ENCODE assay signal across 1 cellular context in the genomic region with DNA sequence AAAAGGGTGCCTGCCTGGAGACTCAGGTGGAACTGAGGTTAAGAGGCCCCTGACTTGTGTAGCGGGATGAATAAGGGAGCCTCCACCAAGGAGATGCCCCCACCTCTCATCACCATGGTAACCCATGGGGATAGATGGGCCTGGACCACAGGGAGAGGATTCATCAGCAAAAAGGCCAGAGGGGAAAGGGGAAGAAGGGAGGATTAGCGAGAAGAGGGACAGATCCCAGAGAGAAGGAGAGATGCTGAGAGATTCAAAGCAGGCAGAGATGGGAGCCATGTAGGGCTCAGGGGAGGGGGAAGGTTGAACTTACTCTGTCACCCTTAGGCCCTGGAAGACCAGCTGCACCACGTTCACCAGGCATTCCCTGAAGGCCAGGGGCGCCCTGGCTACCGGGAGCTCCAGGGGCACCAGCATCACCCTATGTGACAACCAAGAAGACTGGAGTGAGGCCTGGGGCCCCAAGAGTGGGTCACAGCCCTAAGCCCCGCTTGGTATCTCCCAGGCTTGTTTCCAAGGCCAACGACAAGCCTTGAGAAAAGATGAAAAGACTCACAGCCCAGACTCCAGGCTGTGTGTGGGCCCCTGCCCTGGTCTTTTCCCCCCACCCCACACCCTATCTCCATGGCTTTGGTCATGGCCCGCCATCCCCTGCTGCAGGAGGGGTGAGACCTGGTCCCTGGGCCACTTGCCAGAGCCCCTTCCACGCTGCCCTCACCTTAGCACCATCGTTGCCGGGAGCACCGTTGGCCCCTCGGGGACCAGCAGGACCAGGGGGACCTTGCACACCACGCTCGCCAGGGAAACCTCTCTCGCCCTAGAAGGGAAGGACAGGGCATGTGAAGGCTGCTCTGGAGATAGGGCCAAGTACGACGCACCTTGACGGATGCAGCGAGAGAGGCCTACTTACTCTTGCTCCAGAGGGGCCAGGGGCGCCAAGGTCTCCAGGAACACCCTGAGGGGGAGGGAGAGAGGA.
TF ChIP-seq lines count a peak whose summit lies in the region.

No MANE protein-coding gene starts in this region.

TF ChIP-seq in GM12878, 131 proteins besides CTCF, POLR2A, EP300 and RAD21:
- TF ChIP-seq SREBF2 (IDR thresholded peaks at IDR 0.05; ENCODE audit: low read length) (no peak), BACH1 (IDR thresholded peaks at IDR 0.05; ENCODE audit: borderline replicate concordance) (no peak), BMI1 (IDR thresholded peaks at IDR 0.05; ENCODE audit: borderline replicate concordance) (peak; percentile 42; the same call in 1 of the 2 replicates), ZNF384 (IDR thresholded peaks at IDR 0.05; ENCODE audit: borderline replicate concordance, low read depth, low read length) (no peak), HDGF (IDR thresholded peaks at IDR 0.05) (no peak), KAT2A (conservative IDR thresholded peaks at IDR 0.05; ENCODE audit: control insufficient read depth, low read depth, low read length) (no peak), NFYA (IDR thresholded peaks at IDR 0.05; ENCODE audit: borderline replicate concordance, low read depth, low read length) (no peak), HCFC1 (IDR thresholded peaks at IDR 0.05; ENCODE audit: low read length) (no peak)
